In genomic region chr12:76332606-76333005, GRCh38 we compare ENCODE assay signal across 33 cellular contexts.
"Had no signal": no experiment of that assay in that cellular context is flagged by ENCODE, and none has a peak within 500 bp of the region (broad histone marks: within the 10 kb centered on the region; RNA-seq: fewer than 3 reads in every experiment).

No MANE protein-coding gene starts in this region.

- H3K9me3 ChIP-seq: adrenal gland, ascending aorta, body of pancreas, breast epithelium had no signal

- H3K27me3 ChIP-seq: adrenal gland, ascending aorta, brain microvascular endothelial cell, breast epithelium, cardiac muscle cell had no signal

- H3K4me1 ChIP-seq: adrenal gland, ascending aorta, body of pancreas, breast epithelium had no signal

- H3K4me3 ChIP-seq: adrenal gland, ascending aorta, body of pancreas, breast epithelium, cardiac muscle cell had no signal

- ATAC-seq: activated naive CD4-positive, alpha-beta T cell treated with anti-CD3 and anti-CD28 coated beads, Interleukin-2, amount 50 U/mL, for 72 hours; activated naive CD8-positive, alpha-beta T cell treated with anti-CD3 and anti-CD28 coated beads, Interleukin-2, amount 50 U/mL, for 24 hours; activated T-cell treated with anti-CD3 and anti-CD28 coated beads, Interleukin-2, amount 50 U/mL, for 4 hours; activated T-cell treated with anti-CD3 and anti-CD28 coated beads, Interleukin-2, amount 50 U/mL, for 72 hours; activated T-helper 17 cell treated with anti-CD3 and anti-CD28 coated beads, Interleukin-2, amount 50 U/mL, for 72 hours; body of pancreas had no signal

- H3K27ac ChIP-seq: adrenal gland, ascending aorta, body of pancreas, brain microvascular endothelial cell, breast epithelium, cardiac muscle cell had no signal

- FAIRE-seq: astrocyte, bronchial epithelial cell had no signal

- DNase-seq: activated effector memory CD4-positive, alpha-beta T cell treated with anti-CD3 and anti-CD28 coated beads, Interleukin-2, amount 50 U/mL, for 16 hours; activated effector memory CD4-positive, alpha-beta T cell treated with Interleukin-2 at 50 U/mL for 16 hours; activated gamma-delta T cell; activated gamma-delta T cell treated with Interleukin-2 at 50 U/mL for 16 hours; activated naive CD4-positive, alpha-beta T cell; activated naive CD4-positive, alpha-beta T cell treated with anti-CD3 and anti-CD28 coated beads for 36 hours; activated naive CD4-positive, alpha-beta T cell treated with anti-CD3 and anti-CD28 coated beads, Interleukin-2, amount 10 ng/mL, durations not matched to agents 7 days and 5 days; activated naive CD4-positive, alpha-beta T cell treated with anti-CD3 and anti-CD28 coated beads, Interleukin-2, amount 50 U/mL, for 16 hours; activated naive CD4-positive, alpha-beta T cell treated with Interleukin-2 at 50 U/mL for 16 hours; activated naive CD8-positive, alpha-beta T cell treated with anti-CD3 and anti-CD28 coated beads for 36 hours; activated naive CD8-positive, alpha-beta T cell treated with anti-CD3 and anti-CD28 coated beads, Interleukin-2, amount 10 ng/mL, durations not matched to agents 7 days and 5 days; activated naive CD8-positive, alpha-beta T cell treated with anti-CD3 and anti-CD28 coated beads, Interleukin-2, amount 50 U/mL, for 24 hours; activated T-cell treated with anti-CD3 and anti-CD28 coated beads, Interleukin-2, amount 50 U/mL, for 24 hours; activated T-cell treated with anti-CD3 and anti-CD28 coated beads, Interleukin-2, amount 50 U/mL, for 4 hours; activated T-cell treated with anti-CD3 and anti-CD28 coated beads, Interleukin-2, amount 50 U/mL, for 48 hours; activated T-cell treated with anti-CD3 and anti-CD28 coated beads, Interleukin-2, amount 50 U/mL, for 72 hours; adrenal gland; amniotic stem cell; amygdala; anterior cingulate cortex; aorta; body of pancreas; brain microvascular endothelial cell; caudate nucleus; central memory CD4-positive, alpha-beta T cell; cerebellar nuclear complex had no signal

- H3K36me3 ChIP-seq: adrenal gland, ascending aorta, brain microvascular endothelial cell, breast epithelium, cardiac muscle cell had no signal
